17 cellular contexts compared by ENCODE assay signal in genomic region chr17:59416184-59416583, GRCh38.
DNase-seq lines count a peak whose midpoint lies in the region; ATAC-seq lines count a peak whose summit lies in the region.
"Had no signal": no experiment of that assay in that cellular context is flagged by ENCODE, and none has a peak within 500 bp of the region (broad histone marks: within the 10 kb centered on the region; RNA-seq: fewer than 3 reads in every experiment).

No MANE protein-coding gene starts in this region.

- H3K27me3 Mint-ChIP-seq in T-helper 1 cell treated with Interleukin-12 subunit alpha and Interleukin-12 subunit beta and Interleukin-4 antibody, amounts not matched to agents 30 μg/mL and 1 μg/mL, for 36 hours (ENCODE audit: low read depth), result peaks cover 5% of the 10 kb centered on the region
- H3K27me3 Mint-ChIP-seq in activated CD8-positive, alpha-beta T cell treated with anti-CD3 and anti-CD28 coated beads, Interleukin-2, amount 10 ng/mL, durations not matched to agents 7 days and 5 days (ENCODE audit: low read depth), result no peaks in the 10 kb centered on the region

- DNase-seq in Right ventricle myocardium superior (no peak), Right ventricle myocardium inferior (ENCODE audit: missing footprints) (no peak)
- DNase-seq in activated CD8-positive, alpha-beta T cell treated with anti-CD3 and anti-CD28 coated beads, Interleukin-2, amount 10 ng/mL, durations not matched to agents 7 days and 5 days, result peak; percentile 56
- no peak for DNase-seq in stimulated activated effector memory CD8-positive, alpha-beta T cell treated with anti-CD3 and anti-CD28 coated beads, Interleukin-12 subunit alpha, Interleukin-12 subunit beta, amount 100 ng/mL, for 72 hours (ENCODE audit: low spot score in 2 of 2)
- DNase-seq: ACHN, H9, Karpas-422, MG63, NCI-H1105, NCI-H1694, NCI-H510A treated with DMSO at 0.1 percent for 48 hours, NCI-H82 had no signal

- no peak overlapping the region for H3K4me3 Mint-ChIP-seq in T-helper 1 cell treated with Interleukin-12 subunit alpha and Interleukin-12 subunit beta and Interleukin-4 antibody, amounts not matched to agents 30 μg/mL and 1 μg/mL, for 36 hours
- H3K4me3 Mint-ChIP-seq in activated CD8-positive, alpha-beta T cell treated with anti-CD3 and anti-CD28 coated beads, Interleukin-2, amount 10 ng/mL, durations not matched to agents 7 days and 5 days, result peak overlapping the region; percentile 16
- H3K4me3 Mint-ChIP-seq in stimulated activated effector memory CD8-positive, alpha-beta T cell treated with anti-CD3 and anti-CD28 coated beads, Interleukin-12 subunit alpha, Interleukin-12 subunit beta, amount 100 ng/mL, for 72 hours, result peak overlapping the region; percentile 4
- H3K4me3 Mint-ChIP-seq: CD4-positive, CD25-positive, alpha-beta regulatory T cell; H9 had no signal

- peaks cover 17% of the 10 kb centered on the region for H3K4me1 Mint-ChIP-seq in T-helper 1 cell treated with Interleukin-12 subunit alpha and Interleukin-12 subunit beta and Interleukin-4 antibody, amounts not matched to agents 30 μg/mL and 1 μg/mL, for 36 hours (ENCODE audit: low read depth)
- H3K4me1 Mint-ChIP-seq in activated CD8-positive, alpha-beta T cell treated with anti-CD3 and anti-CD28 coated beads, Interleukin-2, amount 10 ng/mL, durations not matched to agents 7 days and 5 days (ENCODE audit: low read depth), result peaks cover 62% of the 10 kb centered on the region
- peaks cover 29% of the 10 kb centered on the region for H3K4me1 Mint-ChIP-seq in stimulated activated effector memory CD8-positive, alpha-beta T cell treated with anti-CD3 and anti-CD28 coated beads, Interleukin-12 subunit alpha, Interleukin-12 subunit beta, amount 100 ng/mL, for 72 hours
- H3K4me1 Mint-ChIP-seq: H9 had no signal

- H3K9me3 Mint-ChIP-seq in T-helper 1 cell treated with Interleukin-12 subunit alpha and Interleukin-12 subunit beta and Interleukin-4 antibody, amounts not matched to agents 30 μg/mL and 1 μg/mL, for 36 hours, result no peaks in the 10 kb centered on the region
- no peaks in the 10 kb centered on the region for H3K9me3 Mint-ChIP-seq in activated CD8-positive, alpha-beta T cell treated with anti-CD3 and anti-CD28 coated beads, Interleukin-2, amount 10 ng/mL, durations not matched to agents 7 days and 5 days (ENCODE audit: insufficient read depth)
- no peaks in the 10 kb centered on the region for H3K9me3 Mint-ChIP-seq in stimulated activated effector memory CD8-positive, alpha-beta T cell treated with anti-CD3 and anti-CD28 coated beads, Interleukin-12 subunit alpha, Interleukin-12 subunit beta, amount 100 ng/mL, for 72 hours

- peak; percentile 30 for ATAC-seq in Right ventricle myocardium superior (ENCODE audit: poor library complexity)
- ATAC-seq in Right ventricle myocardium inferior, result no peak
- peak; percentile 87 for ATAC-seq in activated CD8-positive, alpha-beta T cell treated with anti-CD3 and anti-CD28 coated beads, Interleukin-2, amount 10 ng/mL, durations not matched to agents 7 days and 5 days
- ATAC-seq in stimulated activated effector memory CD8-positive, alpha-beta T cell treated with anti-CD3 and anti-CD28 coated beads, Interleukin-12 subunit alpha, Interleukin-12 subunit beta, amount 100 ng/mL, for 72 hours, result peak; percentile 89
- ATAC-seq in HG03175 (IDR thresholded peaks at IDR 0.05; ENCODE audit: unreplicated experiment), result no peak
- ATAC-seq in HG02678 (IDR thresholded peaks at IDR 0.05; ENCODE audit: unreplicated experiment), result no peak
- ATAC-seq: Panc1 had no signal

- peak overlapping the region; percentile 8 for H3K27ac Mint-ChIP-seq in T-helper 1 cell treated with Interleukin-12 subunit alpha and Interleukin-12 subunit beta and Interleukin-4 antibody, amounts not matched to agents 30 μg/mL and 1 μg/mL, for 36 hours
- H3K27ac Mint-ChIP-seq in activated CD8-positive, alpha-beta T cell treated with anti-CD3 and anti-CD28 coated beads, Interleukin-2, amount 10 ng/mL, durations not matched to agents 7 days and 5 days, result peak overlapping the region; percentile 83
- peak overlapping the region; percentile 6 for H3K27ac Mint-ChIP-seq in stimulated activated effector memory CD8-positive, alpha-beta T cell treated with anti-CD3 and anti-CD28 coated beads, Interleukin-12 subunit alpha, Interleukin-12 subunit beta, amount 100 ng/mL, for 72 hours
- H3K27ac Mint-ChIP-seq: CD4-positive, CD25-positive, alpha-beta regulatory T cell; H9 had no signal

- POLR2A ChIA-PET in activated CD8-positive, alpha-beta T cell treated with anti-CD3 and anti-CD28 coated beads, Interleukin-2, amount 10 ng/mL, durations not matched to agents 7 days and 5 days (lab: Charles Lee), result interaction anchor here (0.7 to 1.7 kb wide), 2 partner anchors 26 to 86 kb away, joined by 3 to 5 read pairs; no protein-coding TSS in a partner anchor

- CTCF ChIA-PET in activated CD8-positive, alpha-beta T cell treated with anti-CD3 and anti-CD28 coated beads, Interleukin-2, amount 10 ng/mL, durations not matched to agents 7 days and 5 days (lab: Charles Lee), result interaction anchor here (1.0 to 2.2 kb wide), 8 partner anchors 11 to 86 kb away, joined by 5 to 17 read pairs (median 8); no protein-coding TSS in a partner anchor

- intact Hi-C loops in Right ventricle myocardium superior (cut with DNase I) (no loop called here), Right ventricle myocardium inferior (cut with DNase I) (no loop called here)

- no peaks in the 10 kb centered on the region for H3K36me3 Mint-ChIP-seq in T-helper 1 cell treated with Interleukin-12 subunit alpha and Interleukin-12 subunit beta and Interleukin-4 antibody, amounts not matched to agents 30 μg/mL and 1 μg/mL, for 36 hours (ENCODE audit: low read depth)
- peaks cover 4% of the 10 kb centered on the region for H3K36me3 Mint-ChIP-seq in activated CD8-positive, alpha-beta T cell treated with anti-CD3 and anti-CD28 coated beads, Interleukin-2, amount 10 ng/mL, durations not matched to agents 7 days and 5 days (ENCODE audit: low read depth)
- H3K36me3 Mint-ChIP-seq in stimulated activated effector memory CD8-positive, alpha-beta T cell treated with anti-CD3 and anti-CD28 coated beads, Interleukin-12 subunit alpha, Interleukin-12 subunit beta, amount 100 ng/mL, for 72 hours, result no peaks in the 10 kb centered on the region
- H3K36me3 Mint-ChIP-seq: CD4-positive, CD25-positive, alpha-beta regulatory T cell had no signal

Comparison
In these comparisons a context has a peak if more than half of its experiments do, and no peak if none do; other contexts are left out.
1. ATAC-seq: peak in Right ventricle myocardium superior (single experiment), activated CD8-positive, alpha-beta T cell treated with anti-CD3 and anti-CD28 coated beads, Interleukin-2, amount 10 ng/mL, durations not matched to agents 7 days and 5 days (single experiment) and stimulated activated effector memory CD8-positive, alpha-beta T cell treated with anti-CD3 and anti-CD28 coated beads, Interleukin-12 subunit alpha, Interleukin-12 subunit beta, amount 100 ng/mL, for 72 hours (single experiment); none in Right ventricle myocardium inferior (single experiment), HG03175 (single experiment) and HG02678 (single experiment).
2. H3K27ac Mint-ChIP-seq: peak in every context shown above with its lines; median percentile 83 in activated CD8-positive, alpha-beta T cell treated with anti-CD3 and anti-CD28 coated beads, Interleukin-2, amount 10 ng/mL, durations not matched to agents 7 days and 5 days; 8 in T-helper 1 cell treated with Interleukin-12 subunit alpha and Interleukin-12 subunit beta and Interleukin-4 antibody, amounts not matched to agents 30 μg/mL and 1 μg/mL, for 36 hours; 6 in stimulated activated effector memory CD8-positive, alpha-beta T cell treated with anti-CD3 and anti-CD28 coated beads, Interleukin-12 subunit alpha, Interleukin-12 subunit beta, amount 100 ng/mL, for 72 hours.